Comparison of ENCODE assay signal across 8 cellular contexts in genomic region chr12:5965950-5966383, GRCh38. TPM values are rescaled to one million over a fixed set of nuclear protein-coding genes. Genes with fewer than 3 reads are reported as not detected.
DNase-seq lines count a peak whose midpoint lies in the region; ATAC-seq and TF ChIP-seq lines count a peak whose summit lies in the region.

No MANE protein-coding gene starts in this region.

- H3K27ac Mint-ChIP-seq in progenitor cell of endocrine pancreas, result no peak overlapping the region

- H3K4me1 Mint-ChIP-seq in progenitor cell of endocrine pancreas (ENCODE audit: low read depth), result peaks cover 4% of the 10 kb centered on the region

- peak; percentile 21 for DNase-seq in COLO668 (lab: John Stamatoyannopoulos, UW; ENCODE audit: unreplicated experiment)
- peak; percentile 69 for DNase-seq in OCI-M1 (lab: John Stamatoyannopoulos, UW)
- DNase-seq in activated effector memory CD4-positive, alpha-beta T cell treated with anti-CD3 and anti-CD28 coated beads, Interleukin-2, amount 50 U/mL, for 16 hours, result peak; percentile 78
- peak; percentile 30 to 86 (median 65) for DNase-seq in head of caudate nucleus
- peak; percentile 61 for DNase-seq in progenitor cell of endocrine pancreas (ENCODE audit: low spot score, unreplicated experiment)

- no peaks in the 10 kb centered on the region for H3K9me3 Mint-ChIP-seq in progenitor cell of endocrine pancreas (ENCODE audit: low read depth)

- intact Hi-C loops in head of caudate nucleus (cut with DNase I), result no loop called here

- H3K4me3 Mint-ChIP-seq in progenitor cell of endocrine pancreas (ENCODE audit: low read depth), result no peak overlapping the region

- no peaks in the 10 kb centered on the region for H3K36me3 Mint-ChIP-seq in progenitor cell of endocrine pancreas (ENCODE audit: insufficient read depth)

- ATAC-seq in HG02798 (IDR thresholded peaks at IDR 0.05; ENCODE audit: poor library complexity, unreplicated experiment), result peak; percentile 56
- ATAC-seq in HG03469 (IDR thresholded peaks at IDR 0.05; ENCODE audit: unreplicated experiment), result no peak
- ATAC-seq in HG03565 (IDR thresholded peaks at IDR 0.05; ENCODE audit: unreplicated experiment), result no peak

- TF ChIP-seq CTCF in progenitor cell of endocrine pancreas (IDR thresholded peaks at IDR 0.05; ENCODE audit: unreplicated experiment), result peak; percentile 95

- peaks cover 30% of the 10 kb centered on the region for H3K27me3 Mint-ChIP-seq in progenitor cell of endocrine pancreas

RNA-seq across cellular contexts. Expression of gene ANO2, which starts 20.9 kb away (rescaled TPM):
- total RNA-seq in progenitor cell of endocrine pancreas, result 2.8 and 3.5 TPM in 2 replicates

Comparison
In these comparisons a context has a peak if more than half of its experiments do, and no peak if none do; other contexts are left out.
1. DNase-seq: peak in every context shown above with its lines; median percentile 78 in activated effector memory CD4-positive, alpha-beta T cell treated with anti-CD3 and anti-CD28 coated beads, Interleukin-2, amount 50 U/mL, for 16 hours; 69 in OCI-M1; 65 in head of caudate nucleus; 61 in progenitor cell of endocrine pancreas; 21 in COLO668.